Comparison of ENCODE assay signal across 24 cellular contexts in genomic region chr15:84772031-84772430, GRCh38. TPM values are rescaled to one million over a fixed set of nuclear protein-coding genes. Genes with fewer than 3 reads are reported as not detected.
A peak's percentile ranks its signal among the peaks of the same experiment; 100 is the strongest.
DNase-seq lines count a peak whose midpoint lies in the region; ATAC-seq, FAIRE-seq and TF ChIP-seq lines count a peak whose summit lies in the region.
"Had no signal": no experiment of that assay in that cellular context is flagged by ENCODE, and none has a peak within 500 bp of the region (broad histone marks: within the 10 kb centered on the region; RNA-seq: fewer than 3 reads in every experiment).

No MANE protein-coding gene starts in this region.

- no peak for TF ChIP-seq RAD21 in K562 (CRISPR knock-in tag; conservative IDR thresholded peaks at IDR 0.05 in 1 of 2, IDR thresholded peaks at IDR 0.05 in 1 of 2)

- H4K20me1 ChIP-seq in K562 (replicated peaks; ENCODE audit: control insufficient read depth, insufficient read depth, low read length), result peaks cover 5% of the 10 kb centered on the region; the same call in 1 of the 2 replicates

- no peak overlapping the region for H3K14ac ChIP-seq in neuronal stem cell (ENCODE audit: low read length)

- no peak overlapping the region for H3K23ac ChIP-seq in neuronal stem cell (ENCODE audit: low read depth, low read length, poor library complexity)

- TF ChIP-seq CTCF in cardiac muscle cell (IDR thresholded peaks at IDR 0.05; ENCODE audit: low read depth, low read length) (no peak), K562 (IDR thresholded peaks at IDR 0.05 in 2 of 3, conservative IDR thresholded peaks at IDR 0.05 in 1 of 3; ENCODE audit: insufficient read depth in 2 of 3, low read depth in 1 of 3, low read length in 3 of 3) (no peak), nephron progenitor cell (IDR thresholded peaks at IDR 0.05) (no peak)

- H3K9me3 ChIP-seq in cardiac muscle cell (ENCODE audit: low read depth), result no peaks in the 10 kb centered on the region
- H3K9me3 ChIP-seq in K562 (replicated peaks; ENCODE audit: control insufficient read depth, insufficient read depth, low read depth, low read length), result no peaks in the 10 kb centered on the region
- H3K9me3 ChIP-seq in neuronal stem cell (replicated peaks in 1 of 2; ENCODE audit: control insufficient read depth in 2 of 2, insufficient read depth in 1 of 2, low read depth in 1 of 2, low read length in 2 of 2), result peaks cover 0 to 9% of the 10 kb centered on the region in 2 donors
- H3K9me3 ChIP-seq: breast epithelium, MG63, uterus had no signal

- no peaks in the 10 kb centered on the region for H3K79me1 ChIP-seq in neuronal stem cell (ENCODE audit: low read depth, low read length)

- FAIRE-seq in K562 (lab: Jason Lieb, UNC), result peak; percentile 40
- FAIRE-seq: endometrium had no signal

- H4K8ac ChIP-seq in neuronal stem cell (ENCODE audit: low read depth, low read length), result no peak overlapping the region

- no peak overlapping the region for H4K91ac ChIP-seq in neuronal stem cell (ENCODE audit: low read depth, low read length, poor library complexity)

- H2AK5ac ChIP-seq in neuronal stem cell (ENCODE audit: low read depth, low read length), result no peak overlapping the region

- in situ Hi-C loops in K562 (cut with MboI), result no loop called here

- peaks cover 6% of the 10 kb centered on the region for H3K36me3 ChIP-seq in cardiac muscle cell
- H3K36me3 ChIP-seq in K562 (ENCODE audit: control insufficient read depth, insufficient read depth, low read length), result peaks cover 56% of the 10 kb centered on the region; the same call in 2 of the 3 replicates
- peaks cover 5 to 74% of the 10 kb centered on the region in 2 donors for H3K36me3 ChIP-seq in neuronal stem cell (replicated peaks in 1 of 2; ENCODE audit: control insufficient read depth in 2 of 2, insufficient read depth in 2 of 2, low read length in 2 of 2)
- H3K36me3 ChIP-seq: breast epithelium, uterus had no signal

- CTCF ChIA-PET in K562 (lab: Yijun Ruan, JAX; ENCODE audit: low intra/inter-chr PET ratio), result no interaction called here

- BruUV-seq in K562 (replicated peaks; lab: Mats Ljungman, UMichigan), result no TSS peak

- no peak overlapping the region for H3K9ac ChIP-seq in K562 (ENCODE audit: insufficient read depth in 1 of 2, low read depth in 2 of 2, low read length in 2 of 2)
- no peak overlapping the region for H3K9ac ChIP-seq in neuronal stem cell (ENCODE audit: low read depth, low read length, poor library complexity)

- no peaks in the 10 kb centered on the region for H3K4me1 ChIP-seq in cardiac muscle cell (ENCODE audit: low read depth)
- H3K4me1 ChIP-seq in K562 (replicated peaks in 1 of 2; ENCODE audit: control insufficient read depth in 2 of 2, insufficient read depth in 2 of 2, low read length in 2 of 2), result no peaks in the 10 kb centered on the region
- no peaks in the 10 kb centered on the region for H3K4me1 ChIP-seq in neuronal stem cell (ENCODE audit: control insufficient read depth in 2 of 2, insufficient read depth in 1 of 2, low read depth in 1 of 2, low read length in 2 of 2)
- H3K4me1 ChIP-seq: uterus had no signal

- TF ChIP-seq POLR2A in K562 (conservative IDR thresholded peaks at IDR 0.05), result no peak

- H2BK15ac ChIP-seq in neuronal stem cell (ENCODE audit: low read length), result no peak overlapping the region

- no peak overlapping the region for H2AFZ ChIP-seq in K562 (ENCODE audit: low read depth, low read length)
- no peak overlapping the region for H2AFZ ChIP-seq in neuronal stem cell (ENCODE audit: low read length)
- H2AFZ ChIP-seq: PC-9 had no signal

- DNase-seq in cardiac muscle cell (ENCODE audit: low read depth in 1 of 2, low spot score in 1 of 2) (no peak), left cardiac atrium (no peak), K562 (ENCODE audit: extremely low read depth in 1 of 4, low spot score in 3 of 4) (no peak), nephron progenitor cell (no peak), neuronal stem cell (ENCODE audit: low spot score) (no peak)
- DNase-seq in activated T-helper 2 cell treated with anti-CD3 and anti-CD28 coated beads, Interferon-gamma antibody, Interleukin-2, Interleukin-4, amounts not matched to agents 10 μg/mL and 5 μg/mL and 100 μg/mL, durations not matched to agents 14 hours and 24 hours and 36 hours (ENCODE audit: low spot score), result no peak
- DNase-seq: activated gamma-delta T cell, amygdala, DMS153, GOT3, hypothalamus, MG63, NCI-H1436 treated with DMSO at 0.1 percent for 48 hours, NCI-H510A treated with DMSO at 0.1 percent for 48 hours, PC-9, Right ventricle myocardium superior, uterus, WERI-Rb-1 had no signal

- H3K27me3 ChIP-seq in cardiac muscle cell (no peaks in the 10 kb centered on the region), K562 (ENCODE audit: control insufficient read depth in 2 of 2, insufficient read depth in 2 of 2, low read length in 2 of 2) (no peaks in the 10 kb centered on the region), neuronal stem cell (ENCODE audit: control insufficient read depth in 3 of 3, insufficient read depth in 3 of 3, low read depth in 1 of 3, low read length in 3 of 3) (no peaks in the 10 kb centered on the region)
- H3K27me3 ChIP-seq: breast epithelium, MG63, uterus had no signal

- no peaks in the 10 kb centered on the region for H3K9me1 ChIP-seq in K562 (ENCODE audit: control insufficient read depth, insufficient read depth, low read length)

- H3K4me2 ChIP-seq in K562 (ENCODE audit: insufficient read depth, low read length), result no peak overlapping the region
- no peak overlapping the region for H3K4me2 ChIP-seq in neuronal stem cell (ENCODE audit: insufficient read depth, low read length, poor library complexity, severe bottlenecking)
- H3K4me2 ChIP-seq: PC-9 had no signal

- H3K27ac ChIP-seq in cardiac muscle cell, result peak overlapping the region; percentile 52
- H3K27ac ChIP-seq in K562 (ENCODE audit: extremely low read depth, low read depth, low read length), result no peak overlapping the region
- no peak overlapping the region for H3K27ac ChIP-seq in neuronal stem cell (replicated peaks; ENCODE audit: low read length)
- H3K27ac ChIP-seq: C4-2B, coronary artery, PC-9, uterus, WERI-Rb-1 had no signal

- TF ChIP-seq EP300 in K562 (IDR thresholded peaks at IDR 0.05; ENCODE audit: low read length), result no peak

- 69% methylated on average over 5 of the region's 5 CpGs for WGBS in K562 (ENCODE audit: insufficient coverage, low coverage, missing lambda C conversion rate)
- WGBS in neuronal stem cell (ENCODE audit: extremely low coverage in 2 of 2, insufficient read length in 2 of 2, insufficient replicate concordance in 1 of 2), 2 donors, result no CpG with 5 or more reads among the region's 5 CpGs

- H3K9me3 Mint-ChIP-seq in nephron progenitor cell, result no peaks in the 10 kb centered on the region
- H3K9me3 Mint-ChIP-seq in activated T-helper 2 cell treated with anti-CD3 and anti-CD28 coated beads, Interferon-gamma antibody, Interleukin-2, Interleukin-4, amounts not matched to agents 10 μg/mL and 5 μg/mL and 100 μg/mL, durations not matched to agents 14 hours and 24 hours and 36 hours, result no peaks in the 10 kb centered on the region
- H3K9me3 Mint-ChIP-seq in activated T-helper 17 cell treated with anti-CD3 and anti-CD28 coated beads, Interleukin-2, amount 50 U/mL, for 72 hours, result no peaks in the 10 kb centered on the region

- intact Hi-C loops in left cardiac atrium (cut with DNase I), result no loop called here
- intact Hi-C loops in K562 (cut with micrococcal nuclease), result no loop called here
- intact Hi-C loops in activated T-helper 2 cell treated with anti-CD3 and anti-CD28 coated beads, Interferon-gamma antibody, Interleukin-2, Interleukin-4, amounts not matched to agents 10 μg/mL and 5 μg/mL and 100 μg/mL, durations not matched to agents 14 hours and 24 hours and 36 hours (cut with micrococcal nuclease), result no loop called here

- peaks cover 17% of the 10 kb centered on the region for H3K4me1 Mint-ChIP-seq in nephron progenitor cell
- H3K4me1 Mint-ChIP-seq in activated T-helper 2 cell treated with anti-CD3 and anti-CD28 coated beads, Interferon-gamma antibody, Interleukin-2, Interleukin-4, amounts not matched to agents 10 μg/mL and 5 μg/mL and 100 μg/mL, durations not matched to agents 14 hours and 24 hours and 36 hours (ENCODE audit: low read depth), result peaks cover 14% of the 10 kb centered on the region
- peaks cover 24% of the 10 kb centered on the region for H3K4me1 Mint-ChIP-seq in activated T-helper 17 cell treated with anti-CD3 and anti-CD28 coated beads, Interleukin-2, amount 50 U/mL, for 72 hours

- no peak overlapping the region for H3K4ac ChIP-seq in neuronal stem cell (ENCODE audit: low read length)

- ATAC-seq in left cardiac atrium (no peak), K562 (no peak), GM18498 (IDR thresholded peaks at IDR 0.05; ENCODE audit: unreplicated experiment) (no peak)
- ATAC-seq in activated T-helper 17 cell treated with anti-CD3 and anti-CD28 coated beads, Interleukin-2, amount 50 U/mL, for 72 hours (replicated peaks), result no peak

- H2BK12ac ChIP-seq in neuronal stem cell (ENCODE audit: low read length), result no peak overlapping the region

- no peak overlapping the region for H2BK5ac ChIP-seq in neuronal stem cell (ENCODE audit: low read length)

- H3K4me3 Mint-ChIP-seq in nephron progenitor cell, result no peak overlapping the region
- H3K4me3 Mint-ChIP-seq in activated T-helper 2 cell treated with anti-CD3 and anti-CD28 coated beads, Interferon-gamma antibody, Interleukin-2, Interleukin-4, amounts not matched to agents 10 μg/mL and 5 μg/mL and 100 μg/mL, durations not matched to agents 14 hours and 24 hours and 36 hours (ENCODE audit: low read depth), result no peak overlapping the region
- no peak overlapping the region for H3K4me3 Mint-ChIP-seq in activated T-helper 17 cell treated with anti-CD3 and anti-CD28 coated beads, Interleukin-2, amount 50 U/mL, for 72 hours

- peaks cover 61% of the 10 kb centered on the region for H3K36me3 Mint-ChIP-seq in nephron progenitor cell (ENCODE audit: low read depth)
- peaks cover 52% of the 10 kb centered on the region for H3K36me3 Mint-ChIP-seq in activated T-helper 2 cell treated with anti-CD3 and anti-CD28 coated beads, Interferon-gamma antibody, Interleukin-2, Interleukin-4, amounts not matched to agents 10 μg/mL and 5 μg/mL and 100 μg/mL, durations not matched to agents 14 hours and 24 hours and 36 hours (ENCODE audit: low read depth)
- peaks cover 76% of the 10 kb centered on the region for H3K36me3 Mint-ChIP-seq in activated T-helper 17 cell treated with anti-CD3 and anti-CD28 coated beads, Interleukin-2, amount 50 U/mL, for 72 hours (ENCODE audit: low read depth)

- H2BK120ac ChIP-seq in neuronal stem cell (ENCODE audit: low read depth, low read length), result no peak overlapping the region

- H3K79me2 ChIP-seq in K562 (ENCODE audit: control insufficient read depth, insufficient read depth, low read length), result peaks cover 30% of the 10 kb centered on the region; the same call in 2 of the 3 replicates

- POLR2A ChIA-PET in K562 (lab: Yijun Ruan, JAX), result interaction anchor here (0.6 to 1.1 kb wide), 4 partner anchors 13 to 201 kb away, joined by 3 to 5 read pairs (median 3); no protein-coding TSS in a partner anchor

- no peak overlapping the region for H3K4me3 ChIP-seq in cardiac muscle cell
- H3K4me3 ChIP-seq in K562, result no peak overlapping the region
- no peak overlapping the region for H3K4me3 ChIP-seq in neuronal stem cell (ENCODE audit: low read length in 2 of 2)
- H3K4me3 ChIP-seq: breast epithelium, coronary artery, MG63, PC-9, uterus had no signal

- peak overlapping the region; percentile 94 for H3K27ac Mint-ChIP-seq in nephron progenitor cell
- H3K27ac Mint-ChIP-seq in activated T-helper 2 cell treated with anti-CD3 and anti-CD28 coated beads, Interferon-gamma antibody, Interleukin-2, Interleukin-4, amounts not matched to agents 10 μg/mL and 5 μg/mL and 100 μg/mL, durations not matched to agents 14 hours and 24 hours and 36 hours, result no peak overlapping the region
- H3K27ac Mint-ChIP-seq in activated T-helper 17 cell treated with anti-CD3 and anti-CD28 coated beads, Interleukin-2, amount 50 U/mL, for 72 hours, result no peak overlapping the region

- no peaks in the 10 kb centered on the region for H3K27me3 Mint-ChIP-seq in nephron progenitor cell (ENCODE audit: low read depth, poor library complexity)
- no peaks in the 10 kb centered on the region for H3K27me3 Mint-ChIP-seq in activated T-helper 2 cell treated with anti-CD3 and anti-CD28 coated beads, Interferon-gamma antibody, Interleukin-2, Interleukin-4, amounts not matched to agents 10 μg/mL and 5 μg/mL and 100 μg/mL, durations not matched to agents 14 hours and 24 hours and 36 hours (ENCODE audit: low read depth)
- H3K27me3 Mint-ChIP-seq in activated T-helper 17 cell treated with anti-CD3 and anti-CD28 coated beads, Interleukin-2, amount 50 U/mL, for 72 hours, result no peaks in the 10 kb centered on the region

- no peak overlapping the region for H3K18ac ChIP-seq in neuronal stem cell (ENCODE audit: low read length)

RNA-seq across cellular contexts. Expression of gene ZNF592, which starts 23.6 kb away (rescaled TPM):
- total RNA-seq in cardiac muscle cell, result 16.0 and 19.2 TPM in 2 replicates
- 8.1 and 22.9 TPM in 2 replicates for polyA plus RNA-seq in cardiac muscle cell
- 10 to 100 TPM; 17.0 to 19.3 TPM for total RNA-seq in left cardiac atrium
- total RNA-seq in K562 (2011; cell fraction: chromatin; rRNA removed; ENCODE audit: low replicate concordance), result 22.7 and 35.2 TPM in 2 replicates
- 18.4 and 21.7 TPM in 2 replicates for total RNA-seq in K562 (2011; cell fraction: nucleolus; rRNA removed)
- total RNA-seq in K562 (2011; cell fraction: nucleoplasm; rRNA removed), result 22.7 and 26.9 TPM in 2 replicates
- 5.9 and 9.1 TPM in 2 replicates for total RNA-seq in K562 (2014; rRNA removed)
- total RNA-seq in K562 (2014; rRNA removed; fragmentation: Illumina TruSeq; extraction: Trizol), result 6.3 and 6.6 TPM in 2 replicates
- total RNA-seq in K562 (2015; rRNA removed; fragmentation: Illumina TruSeq; extraction: Trizol), result 9.1 and 9.2 TPM in 2 replicates
- total RNA-seq in K562 (2021), result 22.0 and 23.8 TPM in 2 replicates
- polyA plus RNA-seq in K562 (2011; rRNA removed), result 7.4 and 10.4 TPM in 2 replicates
- polyA plus RNA-seq in K562 (2011; cell fraction: cytosol; rRNA removed), result 8.8 and 14.0 TPM in 2 replicates
- 15.9 and 24.2 TPM in 2 replicates for polyA plus RNA-seq in K562 (2011; cell fraction: nucleus; rRNA removed)
- polyA plus RNA-seq in K562 (2012), result 12.6 and 16.1 TPM in 2 replicates
- 18.5 and 18.8 TPM in 2 replicates for polyA plus RNA-seq in K562 (2014; fragmentation: Illumina TruSeq; extraction: Trizol)
- 1 to 10 TPM in 1 of 2 experiments, under 1 TPM in 1; 0.88 to 1.7 TPM for polyA plus RNA-seq in K562 (2014; fragmentation: Nextera tagmentation; extraction: Ambion mirVana)
- 11.6 TPM in 2 replicates for polyA plus RNA-seq in K562 (2014; rRNA removed)
- polyA minus RNA-seq in K562 (2011; rRNA and poly(A)+ RNA removed), result 7.6 and 8.8 TPM in 2 replicates
- polyA minus RNA-seq in K562 (2011; cell fraction: cytosol; rRNA and poly(A)+ RNA removed), result 13.0 and 13.9 TPM in 2 replicates
- 8.2 and 9.0 TPM in 2 replicates for polyA minus RNA-seq in K562 (2011; cell fraction: nucleus; rRNA and poly(A)+ RNA removed)
- 9.5 TPM for polyA plus RNA-seq in neuronal stem cell (2013, experiment 1 of 2)
- 9.8 TPM for polyA plus RNA-seq in neuronal stem cell (2013, experiment 2 of 2)
- 29.3 and 31.3 TPM in 2 replicates for total RNA-seq in activated T-helper 2 cell treated with anti-CD3 and anti-CD28 coated beads, Interferon-gamma antibody, Interleukin-2, Interleukin-4, amounts not matched to agents 10 μg/mL and 5 μg/mL and 100 μg/mL, durations not matched to agents 14 hours and 24 hours and 36 hours
- 10 to 100 TPM; 23.8 to 36.8 TPM for total RNA-seq in activated T-helper 17 cell treated with anti-CD3 and anti-CD28 coated beads, Interleukin-2, amount 50 U/mL, for 72 hours

RNA-seq across cellular contexts. Expression of gene ALPK3, which starts 45.1 kb away (rescaled TPM):
- total RNA-seq in cardiac muscle cell (44.6 and 52.1 TPM in 2 replicates), left cardiac atrium (10 to 100 TPM; 59.9 to 75.7 TPM), K562 (2014; rRNA removed) (0.05 and 0.08 TPM in 2 replicates), K562 (2014; rRNA removed; fragmentation: Illumina TruSeq; extraction: Trizol) (0.03 and 0.07 TPM in 2 replicates), K562 (2015; rRNA removed; fragmentation: Illumina TruSeq; extraction: Trizol) (0.07 and 0.15 TPM in 2 replicates), K562 (2021) (0.07 and 0.13 TPM in 2 replicates)
- polyA plus RNA-seq in cardiac muscle cell (16.6 and 19.2 TPM in 2 replicates), K562 (2011; rRNA removed) (0.07 and 0.20 TPM in 2 replicates), K562 (2014; fragmentation: Illumina TruSeq; extraction: Trizol) (0.04 and 0.08 TPM in 2 replicates), K562 (2014; fragmentation: Nextera tagmentation; extraction: Ambion mirVana) (not detected), K562 (2014; rRNA removed) (0.09 and 1.0 TPM in 2 replicates)
- total RNA-seq in K562 (2011; cell fraction: chromatin; rRNA removed; ENCODE audit: low replicate concordance), result 0.23 and 0.32 TPM in 2 replicates
- 0.13 and 0.33 TPM in 2 replicates for total RNA-seq in K562 (2011; cell fraction: nucleolus; rRNA removed)
- total RNA-seq in K562 (2011; cell fraction: nucleoplasm; rRNA removed), result 0.23 and 0.37 TPM in 2 replicates
- polyA plus RNA-seq in K562 (2011; cell fraction: cytosol; rRNA removed), result 0.12 and 0.39 TPM in 2 replicates
- 0.20 and 0.25 TPM in 2 replicates for polyA plus RNA-seq in K562 (2011; cell fraction: nucleus; rRNA removed)
- polyA plus RNA-seq in K562 (2012), result 0.12 and 0.26 TPM in 2 replicates
- polyA minus RNA-seq in K562 (2011; rRNA and poly(A)+ RNA removed), result 0.03 and 0.07 TPM in 2 replicates
- 0.18 TPM in 1 of 2 replicates, not detected in the other for polyA minus RNA-seq in K562 (2011; cell fraction: cytosol; rRNA and poly(A)+ RNA removed)
- 0.22 and 0.27 TPM in 2 replicates for polyA minus RNA-seq in K562 (2011; cell fraction: nucleus; rRNA and poly(A)+ RNA removed)
- 3.8 TPM for polyA plus RNA-seq in neuronal stem cell (2013, experiment 1 of 2)
- polyA plus RNA-seq in neuronal stem cell (2013, experiment 2 of 2), result 3.7 TPM
- total RNA-seq in activated T-helper 2 cell treated with anti-CD3 and anti-CD28 coated beads, Interferon-gamma antibody, Interleukin-2, Interleukin-4, amounts not matched to agents 10 μg/mL and 5 μg/mL and 100 μg/mL, durations not matched to agents 14 hours and 24 hours and 36 hours, result 0.34 TPM in 2 replicates
- 1 to 10 TPM in 1 of 2 donors, under 1 TPM in 1; 0.29 to 1.1 TPM for total RNA-seq in activated T-helper 17 cell treated with anti-CD3 and anti-CD28 coated beads, Interleukin-2, amount 50 U/mL, for 72 hours

RNA-seq across cellular contexts. Expression of gene SEC11A, which starts 56.1 kb away (rescaled TPM):
- total RNA-seq in cardiac muscle cell (137 and 146 TPM in 2 replicates), left cardiac atrium (100 to 1,000 TPM in 1 of 2 donors, 10 to 100 TPM in 1; 98.1 to 104 TPM), K562 (2014; rRNA removed) (170 and 198 TPM in 2 replicates), K562 (2014; rRNA removed; fragmentation: Illumina TruSeq; extraction: Trizol) (270 and 314 TPM in 2 replicates), K562 (2015; rRNA removed; fragmentation: Illumina TruSeq; extraction: Trizol) (204 and 217 TPM in 2 replicates), K562 (2021) (175 and 183 TPM in 2 replicates)
- polyA plus RNA-seq in cardiac muscle cell (99.6 and 117 TPM in 2 replicates), K562 (2011; rRNA removed) (166 and 238 TPM in 2 replicates), K562 (2014; fragmentation: Illumina TruSeq; extraction: Trizol) (240 and 254 TPM in 2 replicates), K562 (2014; fragmentation: Nextera tagmentation; extraction: Ambion mirVana) (100 to 1,000 TPM; 206 to 229 TPM), K562 (2014; rRNA removed) (301 and 310 TPM in 2 replicates)
- total RNA-seq in K562 (2011; cell fraction: chromatin; rRNA removed; ENCODE audit: low replicate concordance), result 73.8 and 151 TPM in 2 replicates
- 86.1 and 103 TPM in 2 replicates for total RNA-seq in K562 (2011; cell fraction: nucleolus; rRNA removed)
- 189 and 195 TPM in 2 replicates for total RNA-seq in K562 (2011; cell fraction: nucleoplasm; rRNA removed)
- 49.8 and 172 TPM in 2 replicates for polyA plus RNA-seq in K562 (2011; cell fraction: cytosol; rRNA removed)
- polyA plus RNA-seq in K562 (2011; cell fraction: nucleus; rRNA removed), result 32.1 and 71.9 TPM in 2 replicates
- 230 and 261 TPM in 2 replicates for polyA plus RNA-seq in K562 (2012)
- 166 and 171 TPM in 2 replicates for polyA minus RNA-seq in K562 (2011; rRNA and poly(A)+ RNA removed)
- polyA minus RNA-seq in K562 (2011; cell fraction: cytosol; rRNA and poly(A)+ RNA removed), result 52.9 and 55.4 TPM in 2 replicates
- polyA minus RNA-seq in K562 (2011; cell fraction: nucleus; rRNA and poly(A)+ RNA removed), result 17.9 and 29.9 TPM in 2 replicates
- polyA plus RNA-seq in neuronal stem cell (2013, experiment 1 of 2), result 292 TPM
- 291 TPM for polyA plus RNA-seq in neuronal stem cell (2013, experiment 2 of 2)
- 115 and 117 TPM in 2 replicates for total RNA-seq in activated T-helper 2 cell treated with anti-CD3 and anti-CD28 coated beads, Interferon-gamma antibody, Interleukin-2, Interleukin-4, amounts not matched to agents 10 μg/mL and 5 μg/mL and 100 μg/mL, durations not matched to agents 14 hours and 24 hours and 36 hours
- total RNA-seq in activated T-helper 17 cell treated with anti-CD3 and anti-CD28 coated beads, Interleukin-2, amount 50 U/mL, for 72 hours, result 100 to 1,000 TPM; 111 to 116 TPM

Comparison
In these comparisons a context has a peak if more than half of its experiments do, and no peak if none do; other contexts are left out.
1. RNA of gene ALPK3, which starts 45.1 kb away (total RNA-seq): 59.9 to 75.7 TPM in left cardiac atrium and 44.6 to 52.1 TPM in cardiac muscle cell; 0.29 to 1.1 TPM in activated T-helper 17 cell treated with anti-CD3 and anti-CD28 coated beads, Interleukin-2, amount 50 U/mL, for 72 hours, 0.34 TPM in activated T-helper 2 cell treated with anti-CD3 and anti-CD28 coated beads, Interferon-gamma antibody, Interleukin-2, Interleukin-4, amounts not matched to agents 10 μg/mL and 5 μg/mL and 100 μg/mL, durations not matched to agents 14 hours and 24 hours and 36 hours and 0.03 to 0.37 TPM in K562; every median in the first group is over 10 times any median in the second.